1 cellular context compared by ENCODE assay signal in genomic region chr6:46025573-46025972, GRCh38.
TF ChIP-seq lines count a peak whose summit lies in the region.

No MANE protein-coding gene starts in this region.

TF ChIP-seq in HepG2, 621 proteins besides CTCF, POLR2A, EP300 and RAD21:
- no peak for TF ChIP-seq AFF4 (CRISPR knock-in tag; IDR thresholded peaks at IDR 0.05)
- TF ChIP-seq, protein P1, sequence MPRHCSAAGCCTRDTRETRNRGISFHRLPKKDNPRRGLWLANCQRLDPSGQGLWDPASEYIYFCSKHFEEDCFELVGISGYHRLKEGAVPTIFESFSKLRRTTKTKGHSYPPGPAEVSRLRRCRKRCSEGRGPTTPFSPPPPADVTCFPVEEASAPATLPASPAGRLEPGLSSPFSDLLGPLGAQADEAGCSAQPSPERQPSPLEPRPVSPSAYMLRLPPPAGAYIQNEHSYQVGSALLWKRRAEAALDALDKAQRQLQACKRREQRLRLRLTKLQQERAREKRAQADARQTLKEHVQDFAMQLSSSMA (CRISPR knock-in tag; IDR thresholded peaks at IDR 0.05), result no peak
- TF ChIP-seq ZNF558 (CRISPR knock-in tag; IDR thresholded peaks at IDR 0.05; ENCODE audit: borderline replicate concordance), result no peak
- peak; percentile 79 for TF ChIP-seq MNT (IDR thresholded peaks at IDR 0.05)
- no peak for TF ChIP-seq ZNF580 (CRISPR knock-in tag; IDR thresholded peaks at IDR 0.05; ENCODE audit: borderline replicate concordance, low read depth)
- TF ChIP-seq, protein P2, sequence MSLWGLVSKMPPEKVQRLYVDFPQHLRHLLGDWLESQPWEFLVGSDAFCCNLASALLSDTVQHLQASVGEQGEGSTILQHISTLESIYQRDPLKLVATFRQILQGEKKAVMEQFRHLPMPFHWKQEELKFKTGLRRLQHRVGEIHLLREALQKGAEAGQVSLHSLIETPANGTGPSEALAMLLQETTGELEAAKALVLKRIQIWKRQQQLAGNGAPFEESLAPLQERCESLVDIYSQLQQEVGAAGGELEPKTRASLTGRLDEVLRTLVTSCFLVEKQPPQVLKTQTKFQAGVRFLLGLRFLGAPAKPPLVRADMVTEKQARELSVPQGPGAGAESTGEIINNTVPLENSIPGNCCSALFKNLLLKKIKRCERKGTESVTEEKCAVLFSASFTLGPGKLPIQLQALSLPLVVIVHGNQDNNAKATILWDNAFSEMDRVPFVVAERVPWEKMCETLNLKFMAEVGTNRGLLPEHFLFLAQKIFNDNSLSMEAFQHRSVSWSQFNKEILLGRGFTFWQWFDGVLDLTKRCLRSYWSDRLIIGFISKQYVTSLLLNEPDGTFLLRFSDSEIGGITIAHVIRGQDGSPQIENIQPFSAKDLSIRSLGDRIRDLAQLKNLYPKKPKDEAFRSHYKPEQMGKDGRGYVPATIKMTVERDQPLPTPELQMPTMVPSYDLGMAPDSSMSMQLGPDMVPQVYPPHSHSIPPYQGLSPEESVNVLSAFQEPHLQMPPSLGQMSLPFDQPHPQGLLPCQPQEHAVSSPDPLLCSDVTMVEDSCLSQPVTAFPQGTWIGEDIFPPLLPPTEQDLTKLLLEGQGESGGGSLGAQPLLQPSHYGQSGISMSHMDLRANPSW (CRISPR knock-in tag; IDR thresholded peaks at IDR 0.05; ENCODE audit: borderline replicate concordance), result no peak
- no peak for TF ChIP-seq SOX6 (IDR thresholded peaks at IDR 0.05)
- no peak for TF ChIP-seq SOX6 (CRISPR knock-in tag; IDR thresholded peaks at IDR 0.05)
- TF ChIP-seq ZNF333 (CRISPR knock-in tag; IDR thresholded peaks at IDR 0.05; ENCODE audit: borderline replicate concordance), result no peak
- TF ChIP-seq HDAC2 (CRISPR knock-in tag; IDR thresholded peaks at IDR 0.05), result no peak
